ENCODE assay signal across 8 cellular contexts in the genomic region with DNA sequence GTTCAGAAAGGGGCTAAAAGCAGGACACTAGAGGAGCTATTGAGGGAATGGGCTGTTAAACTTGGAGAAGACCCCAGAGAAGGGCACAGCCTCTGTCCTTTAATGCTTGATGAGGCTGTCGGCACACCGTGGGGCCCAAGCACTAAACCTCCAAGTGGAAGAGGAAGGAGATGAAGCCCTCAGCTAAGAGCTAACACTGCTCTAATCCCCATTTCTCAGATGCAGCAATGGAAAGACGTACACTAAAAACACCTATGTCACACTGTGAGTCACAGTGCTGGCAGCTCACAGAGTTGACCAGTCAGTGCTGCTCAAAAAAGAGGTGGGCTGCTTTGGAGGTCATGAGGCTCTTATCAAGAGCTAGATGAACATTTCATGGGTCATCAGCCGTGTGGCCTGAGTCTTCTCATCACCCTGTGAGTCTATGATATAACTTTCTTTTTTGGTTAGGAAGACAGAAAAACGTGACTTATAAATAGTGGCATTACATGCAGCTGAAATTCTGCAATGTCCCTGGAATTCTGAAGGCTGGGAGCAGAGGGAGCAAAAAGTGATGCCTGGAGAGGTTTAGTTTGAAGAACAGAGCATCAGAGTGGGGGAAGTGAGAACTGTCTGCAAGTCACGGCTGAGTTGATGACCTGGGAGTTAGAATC. TPM values are rescaled to one million over a fixed set of nuclear protein-coding genes. Genes with fewer than 3 reads are reported as not detected.
DNase-seq lines count a peak whose midpoint lies in the region; ATAC-seq and TF ChIP-seq lines count a peak whose summit lies in the region.

No MANE protein-coding gene starts in this region.

- POLR2A ChIA-PET in HEK293 (lab: Yijun Ruan, JAX) (interaction anchor here (1.0 to 1.3 kb wide), 3 partner anchors 172 to 232 kb away, joined by 3 to 4 read pairs (median 4); no protein-coding TSS in a partner anchor), WTC11 (lab: Charles Lee) (no interaction called here)

- intact Hi-C loops in Calu3 (cut with micrococcal nuclease; ENCODE audit: unreplicated experiment): loop anchor here (1.0 to 5.0 kb wide), 3 partner anchors 97 to 226 kb away; no protein-coding TSS in a partner anchor

- no peaks in the 10 kb centered on the region for H3K36me3 ChIP-seq in HEK293 (ENCODE audit: control insufficient read depth in 2 of 2, insufficient read depth in 1 of 2, low read length in 2 of 2)

- DNase-seq in Calu3 (no peak), lung microvascular endothelial cell (ENCODE audit: low read depth in 2 of 2) (peak; percentile 11 to 43), NCI-H187 (lab: John Stamatoyannopoulos, UW) (no peak), WTC11 (ENCODE audit: low spot score) (no peak), NCI-H2081 (lab: John Stamatoyannopoulos, UW) (no peak)

- TF ChIP-seq CTCF in Calu3 (IDR thresholded peaks at IDR 0.05; ENCODE audit: unreplicated experiment) (no peak), HEK293 (tag by site-specific recombination; IDR thresholded peaks at IDR 0.05) (no peak), VCaP (conservative IDR thresholded peaks at IDR 0.05) (no peak), WTC11 (IDR thresholded peaks at IDR 0.05) (no peak)

- H3K27me3 Mint-ChIP-seq in Calu3 (ENCODE audit: unreplicated experiment) (peaks cover 14% of the 10 kb centered on the region), WTC11 (ENCODE audit: low read depth) (peaks cover 52% of the 10 kb centered on the region)

- H3K36me3 Mint-ChIP-seq in Calu3 (ENCODE audit: insufficient read depth, unreplicated experiment) (peaks cover 10% of the 10 kb centered on the region), WTC11 (no peaks in the 10 kb centered on the region)

- H3K4me1 Mint-ChIP-seq in Calu3 (ENCODE audit: low read depth, unreplicated experiment): peaks cover 29% of the 10 kb centered on the region
- H3K4me1 Mint-ChIP-seq in WTC11: peaks cover 24% of the 10 kb centered on the region

- no peak overlapping the region for H3K4me3 Mint-ChIP-seq in Calu3 (ENCODE audit: low read depth, unreplicated experiment)
- no peak overlapping the region for H3K4me3 Mint-ChIP-seq in WTC11

- peaks cover 9% of the 10 kb centered on the region for H3K4me1 ChIP-seq in HEK293 (ENCODE audit: control insufficient read depth, insufficient read depth, low read length)

- H3K27ac ChIP-seq in HEK293 (ENCODE audit: extremely low read depth, low read depth, low read length) (peak overlapping the region; percentile 57), VCaP (peak overlapping the region; percentile 91)

- no peak overlapping the region for H3K4me3 ChIP-seq in HEK293 (ENCODE audit: low read depth, low read length)

- ATAC-seq in HG03135 (IDR thresholded peaks at IDR 0.05; ENCODE audit: unreplicated experiment): no peak
- ATAC-seq in WTC11: no peak

- H3K9me3 Mint-ChIP-seq in Calu3 (ENCODE audit: low read depth, unreplicated experiment): no peaks in the 10 kb centered on the region
- no peaks in the 10 kb centered on the region for H3K9me3 Mint-ChIP-seq in WTC11

- CTCF ChIA-PET in Calu3 (lab: Charles Lee) (interaction anchor here (1.3 kb wide), 1 partner anchor 235 kb away, joined by 4 read pairs; no protein-coding TSS in a partner anchor), HEK293 (lab: Yijun Ruan, JAX) (interaction anchor here (0.6 to 10.6 kb wide), 24 partner anchors 9 to 829 kb away, joined by 3 to 311 read pairs (median 5); a partner anchor contains a TSS), WTC11 (lab: Charles Lee) (interaction anchor here (0.5 to 3.0 kb wide), 9 partner anchors 20 to 247 kb away, joined by 3 to 10 read pairs (median 3); no protein-coding TSS in a partner anchor)

- peak overlapping the region; percentile 63 for H3K27ac Mint-ChIP-seq in Calu3 (ENCODE audit: unreplicated experiment)
- no peak overlapping the region for H3K27ac Mint-ChIP-seq in WTC11

- H3K9me3 ChIP-seq in HEK293 (ENCODE audit: control insufficient read depth, insufficient read depth, low read depth, low read length): no peaks in the 10 kb centered on the region

- BruUV-seq in Calu3 (replicated peaks; lab: Mats Ljungman, UMichigan): no TSS peak

TF ChIP-seq in HEK293, 187 proteins besides CTCF, POLR2A, EP300 and RAD21:
- no peak for TF ChIP-seq ZNF600 (tag by site-specific recombination; IDR thresholded peaks at IDR 0.05)
- TF ChIP-seq ZNF707 (tag by site-specific recombination; IDR thresholded peaks at IDR 0.05): no peak
- TF ChIP-seq MZF1 (tag by site-specific recombination; IDR thresholded peaks at IDR 0.05; ENCODE audit: borderline replicate concordance): no peak
- TF ChIP-seq ZNF274 (IDR thresholded peaks at IDR 0.05; ENCODE audit: low read length): no peak
- TF ChIP-seq ZNF274 (tag by site-specific recombination; IDR thresholded peaks at IDR 0.05; ENCODE audit: borderline replicate concordance): no peak
- no peak for TF ChIP-seq TCF7L2 (IDR thresholded peaks at IDR 0.05; ENCODE audit: borderline replicate concordance, low read depth, low read length)

TF ChIP-seq in WTC11, 78 proteins besides CTCF, POLR2A, EP300 and RAD21:
- TF ChIP-seq ZNF138 (CRISPR knock-in tag; conservative IDR thresholded peaks at IDR 0.05) (no peak), FOXJ3 (CRISPR knock-in tag; IDR thresholded peaks at IDR 0.05; ENCODE audit: borderline replicate concordance) (no peak), FOXP1 (CRISPR knock-in tag; IDR thresholded peaks at IDR 0.05; ENCODE audit: borderline replicate concordance) (no peak), RORB (CRISPR knock-in tag; IDR thresholded peaks at IDR 0.05) (no peak), CBFB (CRISPR knock-in tag; IDR thresholded peaks at IDR 0.05; ENCODE audit: low read depth) (no peak), ZNF317 (CRISPR knock-in tag; IDR thresholded peaks at IDR 0.05; ENCODE audit: borderline replicate concordance, low read depth) (no peak)

RNA-seq across cellular contexts. Expression of a gene that starts 21.5 kb away (rescaled TPM):
- total RNA-seq in Calu3 (2022) (not detected in 2 replicates), lung microvascular endothelial cell (not detected in 2 replicates), WTC11 (2021) (0.25 TPM in 1 of 3 replicates, not detected in the others)

Comparison
In these comparisons a context has a peak if more than half of its experiments do, and no peak if none do; other contexts are left out.
1. DNase-seq: peak in lung microvascular endothelial cell (2 of 2); none in Calu3 (single experiment), NCI-H187 (0 of 2), WTC11 (single experiment) and NCI-H2081 (0 of 2).